ENCODE assay signal across 6 cellular contexts in the genomic region with DNA sequence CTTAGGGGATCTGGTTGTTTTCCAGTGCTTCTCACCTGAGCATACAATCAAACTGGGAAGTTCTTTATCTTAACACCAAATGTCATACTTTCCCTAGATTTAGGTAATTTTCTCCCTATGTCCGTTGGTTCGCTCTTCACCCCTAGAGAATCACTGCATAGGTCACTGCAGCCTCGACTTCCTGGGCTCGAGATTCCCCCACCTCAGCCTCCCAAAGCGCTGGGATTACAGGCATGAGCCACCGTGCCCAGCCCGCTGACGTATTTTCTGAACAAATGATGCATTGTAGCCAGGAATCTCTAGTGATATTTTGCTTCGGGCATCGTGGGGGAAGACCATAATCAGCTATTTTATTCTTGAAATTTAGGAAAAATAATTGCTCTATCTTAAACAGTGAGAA. TPM values are rescaled to one million over a fixed set of nuclear protein-coding genes. Genes with fewer than 3 reads are reported as not detected.
A peak's percentile ranks its signal among the peaks of the same experiment; 100 is the strongest.
DNase-seq lines count a peak whose midpoint lies in the region; ATAC-seq, FAIRE-seq and TF ChIP-seq lines count a peak whose summit lies in the region.

No MANE protein-coding gene starts in this region.

- no peak for TF ChIP-seq CTCF in CD8-positive, alpha-beta T cell (IDR thresholded peaks at IDR 0.05)
- no peak for TF ChIP-seq CTCF in kidney (IDR thresholded peaks at IDR 0.05; ENCODE audit: borderline replicate concordance, extremely low read depth, insufficient read depth)

- peaks cover 63% of the 10 kb centered on the region for H3K36me3 Mint-ChIP-seq in CD8-positive, alpha-beta T cell
- H3K36me3 Mint-ChIP-seq in T-cell = peaks cover 38% of the 10 kb centered on the region

- H3K36me3 ChIP-seq in CD8-positive, alpha-beta T cell (ENCODE audit: insufficient read depth, low read length) = peaks cover 16% of the 10 kb centered on the region
- H3K36me3 ChIP-seq in kidney (ENCODE audit: control insufficient read depth in 1 of 2, insufficient read depth in 2 of 2, low read length in 2 of 2) = peaks cover 15% of the 10 kb centered on the region in 2 donors

- TF ChIP-seq POLR2A in GM12892 (IDR thresholded peaks at IDR 0.05; ENCODE audit: low read depth, low read length) = no peak

- POLR2A ChIA-PET in CD8-positive, alpha-beta T cell (lab: Charles Lee) = interaction anchor here (1.1 to 5.7 kb wide), 5 partner anchors 10 to 1417 kb away, joined by 3 to 135 read pairs (median 12); partner anchors contain the start of genes ESYT1, PA2G4 and SMARCC2
- POLR2A ChIA-PET in T-cell (lab: Charles Lee) = interaction anchor here in 1 of 2 donors (0.6 kb wide), 1 partner anchor 512 kb away, joined by 6 read pairs; no protein-coding TSS in a partner anchor

- H3K9ac ChIP-seq in kidney (ENCODE audit: low read length in 2 of 2) = peak overlapping the region in 1 of 2 donors; percentile 98

- H3K27ac Mint-ChIP-seq in CD8-positive, alpha-beta T cell = peak overlapping the region; percentile 99
- peak overlapping the region; percentile 97 to 98 for H3K27ac Mint-ChIP-seq in T-cell

- no peak for FAIRE-seq in kidney (lab: Jason Lieb, UNC)
- no peak for FAIRE-seq in GM12892 (lab: Jason Lieb, UNC)

- ATAC-seq in CD8-positive, alpha-beta T cell = no peak
- ATAC-seq in T-cell (replicated peaks in 1 of 4) = no peak
- no peak for ATAC-seq in HG03342 (IDR thresholded peaks at IDR 0.05; ENCODE audit: unreplicated experiment)

- peaks cover 38% of the 10 kb centered on the region for H3K4me1 Mint-ChIP-seq in CD8-positive, alpha-beta T cell (ENCODE audit: low read depth)
- peaks cover 34 to 39% (median 35%) of the 10 kb centered on the region in 3 donors for H3K4me1 Mint-ChIP-seq in T-cell

- H3K27me3 Mint-ChIP-seq in CD8-positive, alpha-beta T cell (ENCODE audit: low read depth) = no peaks in the 10 kb centered on the region
- no peaks in the 10 kb centered on the region for H3K27me3 Mint-ChIP-seq in T-cell

- no peaks in the 10 kb centered on the region for H3K9me3 ChIP-seq in CD8-positive, alpha-beta T cell (ENCODE audit: low read length)
- no peaks in the 10 kb centered on the region for H3K9me3 ChIP-seq in kidney (ENCODE audit: control insufficient read depth in 1 of 2, low read length in 2 of 2)

- H3K4me3 ChIP-seq in CD8-positive, alpha-beta T cell (ENCODE audit: low read depth, low read length) = peak overlapping the region; percentile 86
- peak overlapping the region; percentile 99 for H3K4me3 ChIP-seq in kidney (ENCODE audit: low read length in 2 of 2)

- no peaks in the 10 kb centered on the region for H3K9me3 Mint-ChIP-seq in CD8-positive, alpha-beta T cell
- H3K9me3 Mint-ChIP-seq in T-cell = no peaks in the 10 kb centered on the region

- intact Hi-C loops in CD8-positive, alpha-beta T cell (cut with DNase I, micrococcal nuclease) = loop anchor here (5.0 kb wide), 6 partner anchors 37 to 612 kb away; partner anchors contain the start of genes MYL6B (in 1 of the 2), NACA (in 1 of the 2), ORMDL2 (in 1 of the 2) and PTGES3 (in 1 of the 2)
- intact Hi-C loops in kidney (cut with DNase I) = no loop called here

- peak overlapping the region; percentile 98 for H3K4me3 Mint-ChIP-seq in CD8-positive, alpha-beta T cell
- peak overlapping the region; percentile 94 to 99 (median 94) for H3K4me3 Mint-ChIP-seq in T-cell

- peaks cover 30% of the 10 kb centered on the region for H3K4me1 ChIP-seq in CD8-positive, alpha-beta T cell (ENCODE audit: insufficient read depth, low read length)
- peaks cover 15 to 16% of the 10 kb centered on the region in 2 donors for H3K4me1 ChIP-seq in kidney (ENCODE audit: control insufficient read depth in 1 of 2, insufficient read depth in 1 of 2, low read depth in 1 of 2, low read length in 2 of 2)

- no peaks in the 10 kb centered on the region for H3K27me3 ChIP-seq in CD8-positive, alpha-beta T cell (ENCODE audit: insufficient read depth, low read length)

- CTCF ChIA-PET in CD8-positive, alpha-beta T cell (lab: Charles Lee) = interaction anchor here (0.7 to 7.3 kb wide), 7 partner anchors 10 to 637 kb away, joined by 3 to 91 read pairs (median 3); partner anchors contain the start of genes ANKRD52, ESYT1, PA2G4 and PRIM1
- CTCF ChIA-PET in T-cell (lab: Charles Lee) = no interaction called here

- peak overlapping the region; percentile 95 for H3K27ac ChIP-seq in CD8-positive, alpha-beta T cell (ENCODE audit: low read depth, low read length)
- H3K27ac ChIP-seq in kidney (ENCODE audit: low read depth in 2 of 2, low read length in 2 of 2) = peak overlapping the region in 1 of 2 donors; percentile 7

- DNase-seq in CD8-positive, alpha-beta T cell = no peak
- DNase-seq in T-cell (no peak), kidney (no peak), GM12892 (ENCODE audit: insufficient read length) (no peak), A172 (ENCODE audit: low spot score) (no peak)

RNA-seq across cellular contexts. Expression of gene RPL41, which starts 1.1 kb away (rescaled TPM):
- total RNA-seq in CD8-positive, alpha-beta T cell = 1,000 to 10,000 TPM; 5,791 to 5,914 TPM
- total RNA-seq in T-cell = 1,000 to 10,000 TPM; 4,612 to 5,648 (median 5,133) TPM
- 2,987 TPM for total RNA-seq in kidney
- 5,602 TPM for polyA plus RNA-seq in kidney (ENCODE audit: insufficient read depth, low read depth, low replicate concordance)
- 8,175 TPM for polyA plus RNA-seq in GM12892 (2012; ENCODE audit: missing spikeins)
- total RNA-seq in A172 (2014; rRNA removed; shearing (Covaris generic)) = 1,898 and 3,438 TPM in 2 replicates

RNA-seq across cellular contexts. Expression of gene ZC3H10, which starts 2.7 kb away (rescaled TPM):
- total RNA-seq in CD8-positive, alpha-beta T cell = 1 to 10 TPM; 9.0 TPM
- total RNA-seq in T-cell = 10 to 100 TPM in 3 of 5 donors, 1 to 10 TPM in 2; 8.4 to 15.1 (median 11.4) TPM
- total RNA-seq in kidney = 8.6 TPM
- 2.4 TPM for polyA plus RNA-seq in kidney (ENCODE audit: insufficient read depth, low read depth, low replicate concordance)
- polyA plus RNA-seq in GM12892 (2012; ENCODE audit: missing spikeins) = 2.7 TPM
- 1.8 and 2.9 TPM in 2 replicates for total RNA-seq in A172 (2014; rRNA removed; shearing (Covaris generic))

RNA-seq across cellular contexts. Expression of gene PA2G4, which starts 11.0 kb away (rescaled TPM):
- total RNA-seq in CD8-positive, alpha-beta T cell = 10 to 100 TPM; 61.6 to 62.4 TPM
- total RNA-seq in T-cell (100 to 1,000 TPM in 3 of 5 donors, 10 to 100 TPM in 2; 67.5 to 113 (median 104) TPM), kidney (76.8 TPM)
- 72.4 TPM for polyA plus RNA-seq in kidney (ENCODE audit: insufficient read depth, low read depth, low replicate concordance)
- polyA plus RNA-seq in GM12892 (2012; ENCODE audit: missing spikeins) = 276 TPM
- 246 and 349 TPM in 2 replicates for total RNA-seq in A172 (2014; rRNA removed; shearing (Covaris generic))

RNA-seq across cellular contexts. Expression of gene ESYT1, which starts 12.7 kb away (rescaled TPM):
- total RNA-seq in CD8-positive, alpha-beta T cell = 10 to 100 TPM; 82.4 to 83.0 TPM
- total RNA-seq in T-cell (100 to 1,000 TPM; 181 to 298 (median 276) TPM), kidney (104 TPM)
- polyA plus RNA-seq in kidney (ENCODE audit: insufficient read depth, low read depth, low replicate concordance) = 40.4 TPM
- 54.4 TPM for polyA plus RNA-seq in GM12892 (2012; ENCODE audit: missing spikeins)
- total RNA-seq in A172 (2014; rRNA removed; shearing (Covaris generic)) = 119 and 164 TPM in 2 replicates

RNA-seq across cellular contexts. Expression of gene ERBB3, which starts 35.4 kb away (rescaled TPM):
- 1 to 10 TPM in 1 of 2 experiments, under 1 TPM in 1; 0.90 to 1.5 TPM for total RNA-seq in CD8-positive, alpha-beta T cell
- 10 to 100 TPM in 1 of 5 donors, 1 to 10 TPM in 3, under 1 TPM in 1; 0.93 to 24.0 (median 8.2) TPM for total RNA-seq in T-cell
- total RNA-seq in kidney = 58.1 TPM
- polyA plus RNA-seq in kidney (ENCODE audit: insufficient read depth, low read depth, low replicate concordance) = 31.5 TPM
- 0.49 TPM for polyA plus RNA-seq in GM12892 (2012; ENCODE audit: missing spikeins)
- total RNA-seq in A172 (2014; rRNA removed; shearing (Covaris generic)) = 0.64 and 2.4 TPM in 2 replicates
